Comparison of ENCODE assay signal across 11 cellular contexts in genomic region chr16:1530883-1531637, GRCh38. TPM values are rescaled to one million over a fixed set of nuclear protein-coding genes. Genes with fewer than 3 reads are reported as not detected.
DNase-seq lines count a peak whose midpoint lies in the region; ATAC-seq, FAIRE-seq and TF ChIP-seq lines count a peak whose summit lies in the region.
"Had no signal": no experiment of that assay in that cellular context is flagged by ENCODE, and none has a peak within 500 bp of the region (broad histone marks: within the 10 kb centered on the region; RNA-seq: fewer than 3 reads in every experiment).

No MANE protein-coding gene starts in this region.

- no peaks in the 10 kb centered on the region for H3K9me3 ChIP-seq in stomach smooth muscle (ENCODE audit: control insufficient read depth in 2 of 2, low read length in 2 of 2)

- H3K9ac ChIP-seq in stomach smooth muscle (ENCODE audit: low read length in 2 of 2) = peak overlapping the region; percentile 42 to 57

- 39 to 46% methylated on average over 33 of the region's 35 CpGs for WGBS in lower leg skin, 2 donors

- H3K36me3 ChIP-seq in stomach smooth muscle (ENCODE audit: control insufficient read depth in 2 of 2, insufficient read depth in 2 of 2, low read length in 2 of 2) = peaks cover 0 to 2% of the 10 kb centered on the region in 2 donors

- no peak for TF ChIP-seq POLR2A in lower leg skin (IDR thresholded peaks at IDR 0.05)

- H3K4me3 ChIP-seq in lower leg skin (ENCODE audit: low read depth, poor library complexity, severe bottlenecking) (no peak overlapping the region), stomach smooth muscle (ENCODE audit: low read length in 2 of 2) (peak overlapping the region; percentile 31 to 78)

- DNase-seq in GM04504 (ENCODE audit: low read depth) (peak; percentile 89), epidermal melanocyte (ENCODE audit: insufficient read length, low spot score) (peak; percentile 58), lower leg skin (ENCODE audit: low spot score in 2 of 2) (peak; percentile 66 to 93), NCI-H1436 treated with DMSO at 0.1 percent for 48 hours (lab: John Stamatoyannopoulos, UW) (no peak), RCC 7860 (ENCODE audit: low spot score) (no peak)
- DNase-seq: KG1, NCI-H526 treated with DMSO at 0.1 percent for 48 hours, T-helper 2 cell had no signal

- no peak for ATAC-seq in GM19395 (IDR thresholded peaks at IDR 0.05; ENCODE audit: unreplicated experiment)
- ATAC-seq in HG03442 (IDR thresholded peaks at IDR 0.05; ENCODE audit: unreplicated experiment) = no peak

- TF ChIP-seq CTCF in lower leg skin (IDR thresholded peaks at IDR 0.05) = no peak

- H3K27me3 ChIP-seq in stomach smooth muscle (ENCODE audit: control insufficient read depth in 1 of 2, insufficient read depth in 2 of 2, low read length in 2 of 2) = no peaks in the 10 kb centered on the region

- FAIRE-seq in RCC 7860 (lab: Jason Lieb, UNC) = no peak

- intact Hi-C loops in lower leg skin (cut with DNase I; ENCODE audit: low total_unique reads) = no loop called here

- peaks cover 55% of the 10 kb centered on the region for H3K4me1 ChIP-seq in stomach smooth muscle (ENCODE audit: control insufficient read depth, insufficient read depth, low read length)

- peak overlapping the region; percentile 88 for H3K27ac ChIP-seq in stomach smooth muscle (ENCODE audit: low read length)

RNA-seq across cellular contexts. Expression of gene TMEM204, which starts 2.4 kb away (rescaled TPM):
- 10 to 100 TPM; 13.7 to 26.0 (median 26.0) TPM for total RNA-seq in lower leg skin

RNA-seq across cellular contexts. Expression of gene TELO2, which starts 37.9 kb away (rescaled TPM):
- total RNA-seq in lower leg skin = 10 to 100 TPM; 23.1 to 40.0 (median 34.1) TPM

RNA-seq across cellular contexts. Expression of gene PTX4, which starts 42.3 kb away (rescaled TPM):
- not detected for total RNA-seq in lower leg skin

RNA-seq across cellular contexts. Expression of gene CLCN7, which starts 56.2 kb away (rescaled TPM):
- total RNA-seq in lower leg skin = 100 to 1,000 TPM in 1 of 4 donors, 10 to 100 TPM in 3; 46.3 to 140 (median 72.4) TPM

Comparison
In these comparisons a context has a peak if more than half of its experiments do, and no peak if none do; other contexts are left out.
1. DNase-seq: peak in GM04504 (single experiment), epidermal melanocyte (single experiment) and lower leg skin (2 of 2); none in NCI-H1436 treated with DMSO at 0.1 percent for 48 hours (single experiment) and RCC 7860 (single experiment).